1 cellular context compared by ENCODE assay signal in genomic region chr16:81740163-81740562, GRCh38.
TF ChIP-seq lines count a peak whose summit lies in the region.

No MANE protein-coding gene starts in this region.

TF ChIP-seq in H1, 55 proteins besides CTCF, POLR2A, EP300 and RAD21 (continued from another document):
- peak; percentile 77 for TF ChIP-seq USF2 (IDR thresholded peaks at IDR 0.05; ENCODE audit: low read length)
- TF ChIP-seq CBX5 (IDR thresholded peaks at IDR 0.05; ENCODE audit: low read depth, low read length), result no peak
- TF ChIP-seq TAF7 (optimal IDR thresholded peaks at IDR 0.05; ENCODE audit: borderline replicate concordance, low read depth, low read length), result no peak
- no peak for TF ChIP-seq CTBP2 (IDR thresholded peaks at IDR 0.05; ENCODE audit: borderline replicate concordance, insufficient read depth, insufficient read length, low read length)
- no peak for TF ChIP-seq RXRA (IDR thresholded peaks at IDR 0.05; ENCODE audit: insufficient read depth, low read depth, low read length)
- TF ChIP-seq MAFK (IDR thresholded peaks at IDR 0.05; ENCODE audit: low read depth, low read length), result no peak
- TF ChIP-seq ASH2L (IDR thresholded peaks at IDR 0.05; ENCODE audit: low read length), result no peak
- TF ChIP-seq CHD7 (IDR thresholded peaks at IDR 0.05; ENCODE audit: insufficient replicate concordance, low read length), result no peak
- TF ChIP-seq SUZ12 (IDR thresholded peaks at IDR 0.05; ENCODE audit: low read length), result no peak
- TF ChIP-seq BRCA1 (IDR thresholded peaks at IDR 0.05; ENCODE audit: low read depth, low read length), result no peak
- no peak for TF ChIP-seq HDAC2 (IDR thresholded peaks at IDR 0.05; ENCODE audit: borderline replicate concordance in 1 of 2, low read depth in 2 of 2, low read length in 2 of 2)
- no peak for TF ChIP-seq SRF (IDR thresholded peaks at IDR 0.05; ENCODE audit: low read depth, low read length)
- TF ChIP-seq TEAD4 (IDR thresholded peaks at IDR 0.05; ENCODE audit: low read depth, low read length), result no peak
- TF ChIP-seq NRF1 (IDR thresholded peaks at IDR 0.05; ENCODE audit: low read depth, low read length), result no peak
- TF ChIP-seq CREB1 (IDR thresholded peaks at IDR 0.05), result peak; percentile 50; the same call in 1 of the 2 replicates
- TF ChIP-seq RFX5 (IDR thresholded peaks at IDR 0.05; ENCODE audit: borderline replicate concordance, low read depth, low read length), result no peak
- TF ChIP-seq SP2 (IDR thresholded peaks at IDR 0.05; ENCODE audit: low read length), result no peak
- TF ChIP-seq MAX (IDR thresholded peaks at IDR 0.05), result 0 out of 2 replicates have a peak, but pooled peaks have one; percentile 17
- TF ChIP-seq SP1 (IDR thresholded peaks at IDR 0.05; ENCODE audit: low read depth, low read length), result no peak
